ENCODE assay signal across 22 cellular contexts in the genomic region with DNA sequence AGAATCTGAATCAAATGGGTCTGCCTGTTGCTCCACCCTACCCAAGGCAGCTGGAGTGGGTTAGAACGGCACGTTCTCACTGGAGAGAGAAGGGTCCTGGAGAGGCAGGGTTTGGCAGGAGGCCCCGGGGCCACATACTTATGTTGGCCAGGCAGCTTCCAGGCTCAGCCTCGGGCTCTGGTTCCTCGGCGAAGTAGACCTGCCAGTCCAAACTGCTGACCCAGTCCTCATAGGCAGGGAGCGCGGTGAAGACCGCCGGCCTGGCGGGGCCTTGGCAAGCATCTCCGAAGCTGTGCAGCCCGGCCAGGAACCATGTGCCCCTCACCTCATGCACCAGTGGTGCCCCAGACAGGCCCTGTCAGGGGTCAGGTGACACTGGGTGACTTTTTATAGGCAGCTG. TPM values are rescaled to one million over a fixed set of nuclear protein-coding genes. Genes with fewer than 3 reads are reported as not detected.
A peak's percentile ranks its signal among the peaks of the same experiment; 100 is the strongest.
DNase-seq lines count a peak whose midpoint lies in the region; ATAC-seq, FAIRE-seq and TF ChIP-seq lines count a peak whose summit lies in the region.
"Had no signal": no experiment of that assay in that cellular context is flagged by ENCODE, and none has a peak within 500 bp of the region (broad histone marks: within the 10 kb centered on the region; RNA-seq: fewer than 3 reads in every experiment).

No MANE protein-coding gene starts in this region.

- H3K9me3 Mint-ChIP-seq in stimulated activated naive CD8-positive, alpha-beta T cell treated with anti-CD3 and anti-CD28 coated beads, Interleukin-15, amount 100 ng/mL, for 72 hours, result no peaks in the 10 kb centered on the region
- H3K9me3 Mint-ChIP-seq: CD4-positive, CD25-positive, alpha-beta regulatory T cell had no signal

- H3K4me2 ChIP-seq in HepG2 (ENCODE audit: low read depth, low read length), result no peak overlapping the region
- H3K4me2 ChIP-seq in osteoblast (ENCODE audit: insufficient read depth, low read length), result no peak overlapping the region
- H3K4me2 ChIP-seq: PC-9 had no signal

- H3K4me3 ChIP-seq in HepG2 (replicated peaks in 1 of 3; ENCODE audit: insufficient read depth in 1 of 3, low read depth in 2 of 3, low read length in 3 of 3) (no peak overlapping the region), osteoblast (ENCODE audit: insufficient read depth, low read length) (no peak overlapping the region), upper lobe of right lung (no peak overlapping the region)
- H3K4me3 ChIP-seq: GM12878, PC-9 had no signal

- H3K79me2 ChIP-seq in HepG2 (ENCODE audit: insufficient read depth, low read length) (no peaks in the 10 kb centered on the region), osteoblast (ENCODE audit: insufficient read depth, low read length) (peaks cover 45% of the 10 kb centered on the region)

- no TSS peak for BruUV-seq in HepG2 (replicated peaks; lab: Mats Ljungman, UMichigan)

- no peak for ATAC-seq in stimulated activated naive CD8-positive, alpha-beta T cell treated with anti-CD3 and anti-CD28 coated beads, Interleukin-15, amount 100 ng/mL, for 72 hours
- no peak for ATAC-seq in stimulated activated naive CD8-positive, alpha-beta T cell treated with anti-CD3 and anti-CD28 coated beads, Interleukin-15, Interleukin-2, amounts not matched to agents 100 U/mL and 50 U/mL, for 24 hours
- no peak; the same call in 2 of the 3 replicates for ATAC-seq in HepG2
- ATAC-seq in upper lobe of right lung, result peak; percentile 65
- ATAC-seq: GM12878 had no signal

- in situ Hi-C loops in HepG2 (cut with HindIII; ENCODE audit: extremely low pct_ligation_motif_present, low pct_unique_long_range_greater_than_20kb), result no loop called here

- no peak overlapping the region for H3K4me3 Mint-ChIP-seq in stimulated activated naive CD8-positive, alpha-beta T cell treated with anti-CD3 and anti-CD28 coated beads, Interleukin-15, amount 100 ng/mL, for 72 hours
- H3K4me3 Mint-ChIP-seq: CD4-positive, CD25-positive, alpha-beta regulatory T cell had no signal

- peak overlapping the region; percentile 77 to 89 for H3K27ac Mint-ChIP-seq in stimulated activated naive CD8-positive, alpha-beta T cell treated with anti-CD3 and anti-CD28 coated beads, Interleukin-15, amount 100 ng/mL, for 72 hours

- H4K20me1 ChIP-seq in HepG2 (ENCODE audit: insufficient read depth, low read length) (no peaks in the 10 kb centered on the region; the same call in 1 of the 2 replicates), osteoblast (ENCODE audit: insufficient read depth, low read length) (no peaks in the 10 kb centered on the region)

- no peaks in the 10 kb centered on the region for H3K27me3 ChIP-seq in HepG2 (ENCODE audit: control insufficient read depth in 1 of 2, insufficient read depth in 2 of 2, low read length in 2 of 2)
- no peaks in the 10 kb centered on the region for H3K27me3 ChIP-seq in osteoblast (ENCODE audit: insufficient read depth, low read length)
- H3K27me3 ChIP-seq in upper lobe of right lung, result no peaks in the 10 kb centered on the region

- H2AFZ ChIP-seq in HepG2 (ENCODE audit: low read length) (no peak overlapping the region), osteoblast (ENCODE audit: low read length) (no peak overlapping the region)
- H2AFZ ChIP-seq: PC-9 had no signal

- POLR2A ChIA-PET in HepG2 (lab: Yijun Ruan, JAX), result interaction anchor here (1.1 to 3.3 kb wide), 2 partner anchors 8 to 10 kb away, joined by 3 to 17 read pairs; a partner anchor contains a TSS

- DNase-seq in stimulated activated naive CD8-positive, alpha-beta T cell treated with anti-CD3 and anti-CD28 coated beads, Interleukin-15, amount 100 ng/mL, for 72 hours, result no peak
- no peak for DNase-seq in stimulated activated naive CD8-positive, alpha-beta T cell treated with anti-CD3 and anti-CD28 coated beads, Interleukin-15, Interleukin-2, amounts not matched to agents 100 U/mL and 50 U/mL, for 24 hours
- DNase-seq in HepG2 (ENCODE audit: low spot score) (no peak), osteoblast (ENCODE audit: insufficient read length, low spot score, missing footprints) (peak; percentile 34), upper lobe of right lung (no peak), EL (no peak), AML-193 (lab: John Stamatoyannopoulos, UW) (no peak), frontal cortex (ENCODE audit: low spot score in 2 of 2) (no peak)
- DNase-seq: ACHN; CD4-positive, CD25-positive, alpha-beta regulatory T cell; GDM1; GOT3; IMR-90; KG1; MM.1S; NCI-H2029; NCI-H446; NCI-H524 treated with DMSO at 0.1 percent for 48 hours; NCI-H774; PC-9; SHP77 treated with DMSO at 0.1 percent for 48 hours had no signal

- no peaks in the 10 kb centered on the region for H3K27me3 Mint-ChIP-seq in stimulated activated naive CD8-positive, alpha-beta T cell treated with anti-CD3 and anti-CD28 coated beads, Interleukin-15, amount 100 ng/mL, for 72 hours
- H3K27me3 Mint-ChIP-seq: CD4-positive, CD25-positive, alpha-beta regulatory T cell had no signal

- H3K9me3 ChIP-seq in HepG2 (ENCODE audit: low read length), result no peaks in the 10 kb centered on the region
- H3K9me3 ChIP-seq in osteoblast (ENCODE audit: low read depth, low read length), result no peaks in the 10 kb centered on the region
- H3K9me3 ChIP-seq in upper lobe of right lung, result no peaks in the 10 kb centered on the region

- no peak for TF ChIP-seq RAD21 in HepG2 (CRISPR knock-in tag; IDR thresholded peaks at IDR 0.05)

- H3K4me1 Mint-ChIP-seq in stimulated activated naive CD8-positive, alpha-beta T cell treated with anti-CD3 and anti-CD28 coated beads, Interleukin-15, amount 100 ng/mL, for 72 hours, result peaks cover 43% of the 10 kb centered on the region

- H3K27ac ChIP-seq in HepG2 (ENCODE audit: extremely low read length, insufficient read depth, low read length) (no peak overlapping the region), osteoblast (ENCODE audit: low read depth, low read length) (no peak overlapping the region), upper lobe of right lung (no peak overlapping the region)
- H3K27ac ChIP-seq: PC-9 had no signal

- no peak for TF ChIP-seq CTCF in HepG2 (CRISPR knock-in tag; IDR thresholded peaks at IDR 0.05)
- no peak for TF ChIP-seq CTCF in osteoblast (IDR thresholded peaks at IDR 0.05; ENCODE audit: extremely low read depth, low read depth, low read length)
- no peak for TF ChIP-seq CTCF in upper lobe of right lung (IDR thresholded peaks at IDR 0.05)

- intact Hi-C loops in HepG2 (cut with micrococcal nuclease; ENCODE audit: unreplicated experiment) (no loop called here), upper lobe of right lung (cut with DNase I) (no loop called here)

- H3K9ac ChIP-seq in HepG2 (ENCODE audit: insufficient read depth, low read depth, low read length), result no peak overlapping the region

- no peak for TF ChIP-seq EP300 in HepG2 (IDR thresholded peaks at IDR 0.05; ENCODE audit: low read depth in 2 of 2, low read length in 2 of 2)
- no peak for TF ChIP-seq EP300 in HepG2 (CRISPR knock-in tag; IDR thresholded peaks at IDR 0.05; ENCODE audit: borderline replicate concordance)

- TF ChIP-seq POLR2A in HepG2 (IDR thresholded peaks at IDR 0.05; ENCODE audit: insufficient read depth in 1 of 2, low read depth in 2 of 2, low read length in 2 of 2), result no peak

- FAIRE-seq in HepG2 (lab: Jason Lieb, UNC) (no peak), frontal cortex (lab: Jason Lieb, UNC) (no peak)
- FAIRE-seq: GM12878 had no signal

- peaks cover 18 to 23% of the 10 kb centered on the region in 2 experiments for H3K36me3 ChIP-seq in HepG2 (replicated peaks in 1 of 2; ENCODE audit: control insufficient read depth in 1 of 2, insufficient read depth in 2 of 2, low read length in 2 of 2)
- H3K36me3 ChIP-seq in osteoblast (ENCODE audit: insufficient read depth, low read length), result peaks cover 23% of the 10 kb centered on the region
- H3K36me3 ChIP-seq in upper lobe of right lung, result peaks cover 45% of the 10 kb centered on the region

- CTCF ChIA-PET in HepG2 (lab: Yijun Ruan, JAX; ENCODE audit: low intra/inter-chr PET ratio, low total read pairs), result no interaction called here

- H3K4me1 ChIP-seq in HepG2 (ENCODE audit: insufficient read depth, low read length) (no peaks in the 10 kb centered on the region), osteoblast (ENCODE audit: insufficient read depth, low read length) (no peaks in the 10 kb centered on the region), upper lobe of right lung (no peaks in the 10 kb centered on the region)

- 96% methylated on average over 4 of the region's 13 CpGs for WGBS in HepG2 (ENCODE audit: low lambda C conversion rate)

RNA-seq across cellular contexts. Expression of a gene that starts 4.8 kb away (rescaled TPM):
- total RNA-seq in HepG2 (2016; rRNA removed; fragmentation: Illumina TruSeq; extraction: Trizol) (0.65 and 2.2 TPM in 2 replicates), osteoblast (2.7 and 2.9 TPM in 2 replicates), upper lobe of right lung (1.8 TPM), frontal cortex (1.6 TPM)
- 0.61 and 0.62 TPM in 2 replicates for total RNA-seq in HepG2 (2016; cell fraction: cytosol; rRNA removed; fragmentation: Illumina TruSeq; extraction: Trizol; ENCODE audit: low read depth)
- 0.46 and 2.8 TPM in 2 replicates for total RNA-seq in HepG2 (2016; cell fraction: insoluble cytoplasmic fraction; rRNA removed; fragmentation: Illumina TruSeq; extraction: Trizol)
- total RNA-seq in HepG2 (2016; cell fraction: membrane; rRNA removed; fragmentation: Illumina TruSeq; extraction: Trizol), result 0.49 and 0.52 TPM in 2 replicates
- 3.2 and 4.5 TPM in 2 replicates for total RNA-seq in HepG2 (2016; cell fraction: nucleus; rRNA removed; fragmentation: Illumina TruSeq; extraction: Trizol)
- 6.9 and 7.4 TPM in 2 replicates for polyA plus RNA-seq in HepG2 (2011; rRNA removed)
- polyA plus RNA-seq in HepG2 (2011; cell fraction: cytosol; rRNA removed), result 1.0 and 1.6 TPM in 2 replicates
- 103 and 136 TPM in 2 replicates for polyA plus RNA-seq in HepG2 (2011; cell fraction: nucleus; rRNA removed)
- polyA plus RNA-seq in HepG2 (2012), result 3.6 and 7.5 TPM in 2 replicates
- polyA plus RNA-seq in HepG2 (2016; cell fraction: cytosol; fragmentation: Illumina TruSeq; extraction: Trizol; ENCODE audit: low read depth), result 0.19 and 0.26 TPM in 2 replicates
- 0.60 TPM in 1 of 2 replicates, not detected in the other for polyA plus RNA-seq in HepG2 (2016; cell fraction: insoluble cytoplasmic fraction; fragmentation: Illumina TruSeq; extraction: Trizol; ENCODE audit: low read depth)
- 0.09 and 0.53 TPM in 2 replicates for polyA plus RNA-seq in HepG2 (2016; cell fraction: membrane; fragmentation: Illumina TruSeq; extraction: Trizol; ENCODE audit: low read depth)
- polyA plus RNA-seq in HepG2 (2016; cell fraction: nucleus; fragmentation: Illumina TruSeq; extraction: Trizol; ENCODE audit: insufficient read depth, low read depth), result 6.4 and 11.2 TPM in 2 replicates
- 2.8 and 9.1 TPM in 2 replicates for polyA minus RNA-seq in HepG2 (2011; rRNA and poly(A)+ RNA removed; ENCODE audit: low replicate concordance)
- 0.49 and 0.70 TPM in 2 replicates for polyA minus RNA-seq in HepG2 (2011; cell fraction: cytosol; rRNA and poly(A)+ RNA removed)
- polyA minus RNA-seq in HepG2 (2011; cell fraction: nucleus; rRNA and poly(A)+ RNA removed), result 21.0 and 21.8 TPM in 2 replicates

RNA-seq across cellular contexts. Expression of a gene that starts 9.8 kb away (rescaled TPM):
- total RNA-seq in HepG2 (2016; rRNA removed; fragmentation: Illumina TruSeq; extraction: Trizol) (7.8 and 10.9 TPM in 2 replicates), osteoblast (15.6 and 18.5 TPM in 2 replicates), upper lobe of right lung (20.6 TPM), frontal cortex (14.7 TPM)
- 1.7 and 2.4 TPM in 2 replicates for total RNA-seq in HepG2 (2016; cell fraction: cytosol; rRNA removed; fragmentation: Illumina TruSeq; extraction: Trizol; ENCODE audit: low read depth)
- 6.8 and 11.1 TPM in 2 replicates for total RNA-seq in HepG2 (2016; cell fraction: insoluble cytoplasmic fraction; rRNA removed; fragmentation: Illumina TruSeq; extraction: Trizol)
- 5.0 and 5.3 TPM in 2 replicates for total RNA-seq in HepG2 (2016; cell fraction: membrane; rRNA removed; fragmentation: Illumina TruSeq; extraction: Trizol)
- total RNA-seq in HepG2 (2016; cell fraction: nucleus; rRNA removed; fragmentation: Illumina TruSeq; extraction: Trizol), result 14.4 and 16.7 TPM in 2 replicates
- polyA plus RNA-seq in HepG2 (2011; rRNA removed), result 3.4 and 4.4 TPM in 2 replicates
- polyA plus RNA-seq in HepG2 (2011; cell fraction: cytosol; rRNA removed), result 2.2 and 2.9 TPM in 2 replicates
- polyA plus RNA-seq in HepG2 (2011; cell fraction: nucleus; rRNA removed), result 19.6 and 21.3 TPM in 2 replicates
- polyA plus RNA-seq in HepG2 (2012), result 5.6 and 5.8 TPM in 2 replicates
- polyA plus RNA-seq in HepG2 (2016; cell fraction: cytosol; fragmentation: Illumina TruSeq; extraction: Trizol; ENCODE audit: low read depth), result 0.38 and 0.43 TPM in 2 replicates
- polyA plus RNA-seq in HepG2 (2016; cell fraction: insoluble cytoplasmic fraction; fragmentation: Illumina TruSeq; extraction: Trizol; ENCODE audit: low read depth), result 3.7 and 4.7 TPM in 2 replicates
- 0.90 and 0.94 TPM in 2 replicates for polyA plus RNA-seq in HepG2 (2016; cell fraction: membrane; fragmentation: Illumina TruSeq; extraction: Trizol; ENCODE audit: low read depth)
- polyA plus RNA-seq in HepG2 (2016; cell fraction: nucleus; fragmentation: Illumina TruSeq; extraction: Trizol; ENCODE audit: insufficient read depth, low read depth), result 22.6 and 23.3 TPM in 2 replicates
- 29.7 and 32.7 TPM in 2 replicates for polyA minus RNA-seq in HepG2 (2011; rRNA and poly(A)+ RNA removed; ENCODE audit: low replicate concordance)
- 4.2 and 5.8 TPM in 2 replicates for polyA minus RNA-seq in HepG2 (2011; cell fraction: cytosol; rRNA and poly(A)+ RNA removed)
- polyA minus RNA-seq in HepG2 (2011; cell fraction: nucleus; rRNA and poly(A)+ RNA removed), result 26.1 and 29.9 TPM in 2 replicates

RNA-seq across cellular contexts. Expression of a gene that starts 9.9 kb away (rescaled TPM):
- 7.5 and 9.8 TPM in 2 replicates for total RNA-seq in HepG2 (2016; rRNA removed; fragmentation: Illumina TruSeq; extraction: Trizol)
- total RNA-seq in HepG2 (2016; cell fraction: cytosol; rRNA removed; fragmentation: Illumina TruSeq; extraction: Trizol; ENCODE audit: low read depth), result 1.9 and 3.1 TPM in 2 replicates
- 6.4 and 9.6 TPM in 2 replicates for total RNA-seq in HepG2 (2016; cell fraction: insoluble cytoplasmic fraction; rRNA removed; fragmentation: Illumina TruSeq; extraction: Trizol)
- total RNA-seq in HepG2 (2016; cell fraction: membrane; rRNA removed; fragmentation: Illumina TruSeq; extraction: Trizol), result 4.6 and 4.9 TPM in 2 replicates
- total RNA-seq in HepG2 (2016; cell fraction: nucleus; rRNA removed; fragmentation: Illumina TruSeq; extraction: Trizol), result 6.1 and 6.8 TPM in 2 replicates
- 3.8 and 4.0 TPM in 2 replicates for polyA plus RNA-seq in HepG2 (2011; rRNA removed)
- polyA plus RNA-seq in HepG2 (2011; cell fraction: cytosol; rRNA removed), result 3.9 and 6.3 TPM in 2 replicates
- 8.8 and 11.7 TPM in 2 replicates for polyA plus RNA-seq in HepG2 (2011; cell fraction: nucleus; rRNA removed)
- polyA plus RNA-seq in HepG2 (2012), result 3.5 and 5.1 TPM in 2 replicates
- 1.0 and 1.1 TPM in 2 replicates for polyA plus RNA-seq in HepG2 (2016; cell fraction: cytosol; fragmentation: Illumina TruSeq; extraction: Trizol; ENCODE audit: low read depth)
- polyA plus RNA-seq in HepG2 (2016; cell fraction: insoluble cytoplasmic fraction; fragmentation: Illumina TruSeq; extraction: Trizol; ENCODE audit: low read depth), result 7.3 and 8.1 TPM in 2 replicates
- 2.8 and 2.9 TPM in 2 replicates for polyA plus RNA-seq in HepG2 (2016; cell fraction: membrane; fragmentation: Illumina TruSeq; extraction: Trizol; ENCODE audit: low read depth)
- polyA plus RNA-seq in HepG2 (2016; cell fraction: nucleus; fragmentation: Illumina TruSeq; extraction: Trizol; ENCODE audit: insufficient read depth, low read depth), result 8.4 and 9.3 TPM in 2 replicates
- polyA minus RNA-seq in HepG2 (2011; rRNA and poly(A)+ RNA removed; ENCODE audit: low replicate concordance), result 17.4 and 23.8 TPM in 2 replicates
- 4.4 and 4.8 TPM in 2 replicates for polyA minus RNA-seq in HepG2 (2011; cell fraction: cytosol; rRNA and poly(A)+ RNA removed)
- 5.5 and 6.5 TPM in 2 replicates for polyA minus RNA-seq in HepG2 (2011; cell fraction: nucleus; rRNA and poly(A)+ RNA removed)
- total RNA-seq in osteoblast, result 14.4 and 14.5 TPM in 2 replicates
- 8.3 TPM for total RNA-seq in upper lobe of right lung
- total RNA-seq in frontal cortex, result 9.0 TPM

RNA-seq across cellular contexts. Expression of a gene that starts 10.6 kb away (rescaled TPM):
- total RNA-seq in HepG2 (2016; rRNA removed; fragmentation: Illumina TruSeq; extraction: Trizol), result 92.1 and 141 TPM in 2 replicates
- total RNA-seq in HepG2 (2016; cell fraction: cytosol; rRNA removed; fragmentation: Illumina TruSeq; extraction: Trizol; ENCODE audit: low read depth), result 108 and 123 TPM in 2 replicates
- 100 and 140 TPM in 2 replicates for total RNA-seq in HepG2 (2016; cell fraction: insoluble cytoplasmic fraction; rRNA removed; fragmentation: Illumina TruSeq; extraction: Trizol)
- 83.8 and 103 TPM in 2 replicates for total RNA-seq in HepG2 (2016; cell fraction: membrane; rRNA removed; fragmentation: Illumina TruSeq; extraction: Trizol)
- total RNA-seq in HepG2 (2016; cell fraction: nucleus; rRNA removed; fragmentation: Illumina TruSeq; extraction: Trizol), result 94.6 and 113 TPM in 2 replicates
- 613 and 615 TPM in 2 replicates for polyA plus RNA-seq in HepG2 (2011; rRNA removed)
- polyA plus RNA-seq in HepG2 (2011; cell fraction: cytosol; rRNA removed), result 980 and 1,226 TPM in 2 replicates
- polyA plus RNA-seq in HepG2 (2011; cell fraction: nucleus; rRNA removed), result 399 and 426 TPM in 2 replicates
- polyA plus RNA-seq in HepG2 (2012), result 226 and 325 TPM in 2 replicates
- 88.3 and 112 TPM in 2 replicates for polyA plus RNA-seq in HepG2 (2016; cell fraction: cytosol; fragmentation: Illumina TruSeq; extraction: Trizol; ENCODE audit: low read depth)
- polyA plus RNA-seq in HepG2 (2016; cell fraction: insoluble cytoplasmic fraction; fragmentation: Illumina TruSeq; extraction: Trizol; ENCODE audit: low read depth), result 134 and 149 TPM in 2 replicates
- 106 and 112 TPM in 2 replicates for polyA plus RNA-seq in HepG2 (2016; cell fraction: membrane; fragmentation: Illumina TruSeq; extraction: Trizol; ENCODE audit: low read depth)
- polyA plus RNA-seq in HepG2 (2016; cell fraction: nucleus; fragmentation: Illumina TruSeq; extraction: Trizol; ENCODE audit: insufficient read depth, low read depth), result 220 and 229 TPM in 2 replicates
- polyA minus RNA-seq in HepG2 (2011; rRNA and poly(A)+ RNA removed; ENCODE audit: low replicate concordance), result 450 and 1,230 TPM in 2 replicates
- 139 and 156 TPM in 2 replicates for polyA minus RNA-seq in HepG2 (2011; cell fraction: cytosol; rRNA and poly(A)+ RNA removed)
- polyA minus RNA-seq in HepG2 (2011; cell fraction: nucleus; rRNA and poly(A)+ RNA removed), result 91.0 and 99.1 TPM in 2 replicates
- total RNA-seq in osteoblast, result 132 and 147 TPM in 2 replicates
- total RNA-seq in upper lobe of right lung, result 72.7 TPM
- total RNA-seq in frontal cortex, result 35.9 TPM

RNA-seq across cellular contexts. Expression of a gene that starts 24.2 kb away (rescaled TPM):
- total RNA-seq in HepG2 (2016; rRNA removed; fragmentation: Illumina TruSeq; extraction: Trizol) (24.9 and 25.2 TPM in 2 replicates), osteoblast (25.9 and 30.0 TPM in 2 replicates), upper lobe of right lung (33.3 TPM), frontal cortex (11.4 TPM)
- total RNA-seq in HepG2 (2016; cell fraction: cytosol; rRNA removed; fragmentation: Illumina TruSeq; extraction: Trizol; ENCODE audit: low read depth), result 25.2 and 38.0 TPM in 2 replicates
- total RNA-seq in HepG2 (2016; cell fraction: insoluble cytoplasmic fraction; rRNA removed; fragmentation: Illumina TruSeq; extraction: Trizol), result 21.6 and 21.9 TPM in 2 replicates
- total RNA-seq in HepG2 (2016; cell fraction: membrane; rRNA removed; fragmentation: Illumina TruSeq; extraction: Trizol), result 42.8 and 61.6 TPM in 2 replicates
- 12.9 and 14.9 TPM in 2 replicates for total RNA-seq in HepG2 (2016; cell fraction: nucleus; rRNA removed; fragmentation: Illumina TruSeq; extraction: Trizol)
- 42.6 and 54.2 TPM in 2 replicates for polyA plus RNA-seq in HepG2 (2011; rRNA removed)
- polyA plus RNA-seq in HepG2 (2011; cell fraction: cytosol; rRNA removed), result 29.2 and 38.9 TPM in 2 replicates
- 119 and 127 TPM in 2 replicates for polyA plus RNA-seq in HepG2 (2011; cell fraction: nucleus; rRNA removed)
- polyA plus RNA-seq in HepG2 (2012), result 36.4 and 39.6 TPM in 2 replicates
- 61.2 and 88.9 TPM in 2 replicates for polyA plus RNA-seq in HepG2 (2016; cell fraction: cytosol; fragmentation: Illumina TruSeq; extraction: Trizol; ENCODE audit: low read depth)
- polyA plus RNA-seq in HepG2 (2016; cell fraction: insoluble cytoplasmic fraction; fragmentation: Illumina TruSeq; extraction: Trizol; ENCODE audit: low read depth), result 38.3 and 44.6 TPM in 2 replicates
- 82.3 and 100 TPM in 2 replicates for polyA plus RNA-seq in HepG2 (2016; cell fraction: membrane; fragmentation: Illumina TruSeq; extraction: Trizol; ENCODE audit: low read depth)
- polyA plus RNA-seq in HepG2 (2016; cell fraction: nucleus; fragmentation: Illumina TruSeq; extraction: Trizol; ENCODE audit: insufficient read depth, low read depth), result 34.1 and 38.8 TPM in 2 replicates
- polyA minus RNA-seq in HepG2 (2011; rRNA and poly(A)+ RNA removed; ENCODE audit: low replicate concordance), result 34.7 and 50.5 TPM in 2 replicates
- 23.9 and 34.2 TPM in 2 replicates for polyA minus RNA-seq in HepG2 (2011; cell fraction: cytosol; rRNA and poly(A)+ RNA removed)
- polyA minus RNA-seq in HepG2 (2011; cell fraction: nucleus; rRNA and poly(A)+ RNA removed), result 25.6 and 37.4 TPM in 2 replicates
